11 cellular contexts compared by ENCODE assay signal in genomic region chr2:113084249-113085000, GRCh38. TPM values are rescaled to one million over a fixed set of nuclear protein-coding genes. Genes with fewer than 3 reads are reported as not detected.
A peak's percentile ranks its signal among the peaks of the same experiment; 100 is the strongest.
DNase-seq lines count a peak whose midpoint lies in the region; ATAC-seq, FAIRE-seq and TF ChIP-seq lines count a peak whose summit lies in the region.
"Had no signal": no experiment of that assay in that cellular context is flagged by ENCODE, and none has a peak within 500 bp of the region (broad histone marks: within the 10 kb centered on the region; RNA-seq: fewer than 3 reads in every experiment).

No MANE protein-coding gene starts in this region.

- H3K4me1 Mint-ChIP-seq in activated CD4-positive, alpha-beta T cell treated with anti-CD3 and anti-CD28 coated beads, Interleukin-2, amount 10 ng/mL, durations not matched to agents 7 days and 5 days: peaks cover 3% of the 10 kb centered on the region
- peaks cover 55% of the 10 kb centered on the region for H3K4me1 Mint-ChIP-seq in dendritic cell treated with granulocyte-macrophage colony-stimulating factor and Interleukin-4, amounts not matched to agents 40 ng/mL and 50 ng/mL, for 4 days (ENCODE audit: low read depth)
- H3K4me1 Mint-ChIP-seq in progenitor cell of endocrine pancreas (ENCODE audit: low read depth): no peaks in the 10 kb centered on the region
- H3K4me1 Mint-ChIP-seq: central memory CD8-positive, alpha-beta T cell had no signal

- DNase-seq in activated CD4-positive, alpha-beta T cell treated with anti-CD3 and anti-CD28 coated beads, Interleukin-2, amount 10 ng/mL, durations not matched to agents 7 days and 5 days: peak; percentile 27
- DNase-seq in activated CD4-positive, alpha-beta T cell treated with anti-CD3 and anti-CD28 coated beads for 1 hour: no peak
- DNase-seq in MV-4-11 (lab: John Stamatoyannopoulos, UW) (peak; percentile 32), progenitor cell of endocrine pancreas (ENCODE audit: low spot score, unreplicated experiment) (no peak), A172 (ENCODE audit: low spot score) (no peak), GM19239 (ENCODE audit: insufficient read length, low spot score) (no peak)
- DNase-seq: RPMI8226, substantia nigra had no signal

- POLR2A ChIA-PET in activated CD4-positive, alpha-beta T cell treated with anti-CD3 and anti-CD28 coated beads, Interleukin-2, amount 10 ng/mL, durations not matched to agents 7 days and 5 days (lab: Charles Lee): interaction anchor here (0.7 kb wide), 1 partner anchor 90 kb away, joined by 8 read pairs; no protein-coding TSS in a partner anchor

- no peaks in the 10 kb centered on the region for H3K36me3 Mint-ChIP-seq in activated CD4-positive, alpha-beta T cell treated with anti-CD3 and anti-CD28 coated beads, Interleukin-2, amount 10 ng/mL, durations not matched to agents 7 days and 5 days (ENCODE audit: low read depth)
- H3K36me3 Mint-ChIP-seq in dendritic cell treated with granulocyte-macrophage colony-stimulating factor and Interleukin-4, amounts not matched to agents 40 ng/mL and 50 ng/mL, for 4 days (ENCODE audit: low read depth): no peaks in the 10 kb centered on the region
- no peaks in the 10 kb centered on the region for H3K36me3 Mint-ChIP-seq in progenitor cell of endocrine pancreas (ENCODE audit: insufficient read depth)

- no peak overlapping the region for H3K4me3 Mint-ChIP-seq in activated CD4-positive, alpha-beta T cell treated with anti-CD3 and anti-CD28 coated beads, Interleukin-2, amount 10 ng/mL, durations not matched to agents 7 days and 5 days
- no peak overlapping the region for H3K4me3 Mint-ChIP-seq in dendritic cell treated with granulocyte-macrophage colony-stimulating factor and Interleukin-4, amounts not matched to agents 40 ng/mL and 50 ng/mL, for 4 days
- H3K4me3 Mint-ChIP-seq in progenitor cell of endocrine pancreas (ENCODE audit: low read depth): no peak overlapping the region
- H3K4me3 Mint-ChIP-seq: central memory CD8-positive, alpha-beta T cell had no signal

- H3K27me3 Mint-ChIP-seq in activated CD4-positive, alpha-beta T cell treated with anti-CD3 and anti-CD28 coated beads, Interleukin-2, amount 10 ng/mL, durations not matched to agents 7 days and 5 days: peaks cover 10% of the 10 kb centered on the region
- peaks cover 8% of the 10 kb centered on the region for H3K27me3 Mint-ChIP-seq in dendritic cell treated with granulocyte-macrophage colony-stimulating factor and Interleukin-4, amounts not matched to agents 40 ng/mL and 50 ng/mL, for 4 days
- H3K27me3 Mint-ChIP-seq in progenitor cell of endocrine pancreas: peaks cover 18% of the 10 kb centered on the region

- H3K9me3 Mint-ChIP-seq in activated CD4-positive, alpha-beta T cell treated with anti-CD3 and anti-CD28 coated beads, Interleukin-2, amount 10 ng/mL, durations not matched to agents 7 days and 5 days: no peaks in the 10 kb centered on the region
- H3K9me3 Mint-ChIP-seq in dendritic cell treated with granulocyte-macrophage colony-stimulating factor and Interleukin-4, amounts not matched to agents 40 ng/mL and 50 ng/mL, for 4 days: no peaks in the 10 kb centered on the region
- no peaks in the 10 kb centered on the region for H3K9me3 Mint-ChIP-seq in progenitor cell of endocrine pancreas (ENCODE audit: low read depth)
- H3K9me3 Mint-ChIP-seq: central memory CD8-positive, alpha-beta T cell had no signal

- ATAC-seq in GM21367 (IDR thresholded peaks at IDR 0.05; ENCODE audit: unreplicated experiment): no peak

- no peak for FAIRE-seq in GM19239 (lab: Jason Lieb, UNC)

- no peak overlapping the region for H3K27ac Mint-ChIP-seq in activated CD4-positive, alpha-beta T cell treated with anti-CD3 and anti-CD28 coated beads, Interleukin-2, amount 10 ng/mL, durations not matched to agents 7 days and 5 days
- H3K27ac Mint-ChIP-seq in dendritic cell treated with granulocyte-macrophage colony-stimulating factor and Interleukin-4, amounts not matched to agents 40 ng/mL and 50 ng/mL, for 4 days: peak overlapping the region; percentile 37
- H3K27ac Mint-ChIP-seq in progenitor cell of endocrine pancreas: no peak overlapping the region

- CTCF ChIA-PET in activated CD4-positive, alpha-beta T cell treated with anti-CD3 and anti-CD28 coated beads, Interleukin-2, amount 10 ng/mL, durations not matched to agents 7 days and 5 days (lab: Charles Lee): interaction anchor here (0.6 to 2.1 kb wide), 13 partner anchors 8 to 534 kb away, joined by 3 to 6 read pairs (median 3); no protein-coding TSS in a partner anchor

- TF ChIP-seq CTCF in progenitor cell of endocrine pancreas (IDR thresholded peaks at IDR 0.05; ENCODE audit: unreplicated experiment): peak; percentile 36

- intact Hi-C loops in dendritic cell treated with granulocyte-macrophage colony-stimulating factor and Interleukin-4, amounts not matched to agents 40 ng/mL and 50 ng/mL, for 4 days (cut with micrococcal nuclease): loop anchor here (5.0 kb wide), 1 partner anchor 308 kb away; no protein-coding TSS in a partner anchor

RNA-seq across cellular contexts. Expression of gene IL1F10, which starts 16.7 kb away (rescaled TPM):
- not detected for total RNA-seq in activated CD4-positive, alpha-beta T cell treated with anti-CD3 and anti-CD28 coated beads, Interleukin-2, amount 10 ng/mL, durations not matched to agents 7 days and 5 days
- not detected in 2 replicates for total RNA-seq in progenitor cell of endocrine pancreas
- not detected in 2 replicates for total RNA-seq in A172 (2014; rRNA removed; shearing (Covaris generic))

RNA-seq across cellular contexts. Expression of gene IL36RN, which starts 25.4 kb away (rescaled TPM):
- not detected for total RNA-seq in activated CD4-positive, alpha-beta T cell treated with anti-CD3 and anti-CD28 coated beads, Interleukin-2, amount 10 ng/mL, durations not matched to agents 7 days and 5 days
- 0.13 TPM in 1 of 2 replicates, not detected in the other for total RNA-seq in progenitor cell of endocrine pancreas
- total RNA-seq in A172 (2014; rRNA removed; shearing (Covaris generic)): not detected in 2 replicates

RNA-seq across cellular contexts. Expression of gene IL36B, which starts 31.8 kb away (rescaled TPM):
- total RNA-seq in activated CD4-positive, alpha-beta T cell treated with anti-CD3 and anti-CD28 coated beads, Interleukin-2, amount 10 ng/mL, durations not matched to agents 7 days and 5 days: not detected
- total RNA-seq in progenitor cell of endocrine pancreas: not detected in 2 replicates
- 0.19 TPM in 1 of 2 replicates, not detected in the other for total RNA-seq in A172 (2014; rRNA removed; shearing (Covaris generic))

RNA-seq across cellular contexts. Expression of gene IL1RN, which starts 43.0 kb away (rescaled TPM):
- total RNA-seq in activated CD4-positive, alpha-beta T cell treated with anti-CD3 and anti-CD28 coated beads, Interleukin-2, amount 10 ng/mL, durations not matched to agents 7 days and 5 days: under 1 TPM; 0.37 to 0.48 TPM
- not detected in 2 replicates for total RNA-seq in progenitor cell of endocrine pancreas
- total RNA-seq in A172 (2014; rRNA removed; shearing (Covaris generic)): 0.41 TPM in 1 of 2 replicates, not detected in the other

Comparison
In these comparisons a context has a peak if more than half of its experiments do, and no peak if none do; other contexts are left out.
1. DNase-seq: peak in activated CD4-positive, alpha-beta T cell treated with anti-CD3 and anti-CD28 coated beads, Interleukin-2, amount 10 ng/mL, durations not matched to agents 7 days and 5 days (single experiment) and MV-4-11 (single experiment); none in activated CD4-positive, alpha-beta T cell treated with anti-CD3 and anti-CD28 coated beads for 1 hour (single experiment), progenitor cell of endocrine pancreas (single experiment), A172 (single experiment) and GM19239 (single experiment).